Comparison of ENCODE assay signal across 9 cellular contexts in the genomic region with DNA sequence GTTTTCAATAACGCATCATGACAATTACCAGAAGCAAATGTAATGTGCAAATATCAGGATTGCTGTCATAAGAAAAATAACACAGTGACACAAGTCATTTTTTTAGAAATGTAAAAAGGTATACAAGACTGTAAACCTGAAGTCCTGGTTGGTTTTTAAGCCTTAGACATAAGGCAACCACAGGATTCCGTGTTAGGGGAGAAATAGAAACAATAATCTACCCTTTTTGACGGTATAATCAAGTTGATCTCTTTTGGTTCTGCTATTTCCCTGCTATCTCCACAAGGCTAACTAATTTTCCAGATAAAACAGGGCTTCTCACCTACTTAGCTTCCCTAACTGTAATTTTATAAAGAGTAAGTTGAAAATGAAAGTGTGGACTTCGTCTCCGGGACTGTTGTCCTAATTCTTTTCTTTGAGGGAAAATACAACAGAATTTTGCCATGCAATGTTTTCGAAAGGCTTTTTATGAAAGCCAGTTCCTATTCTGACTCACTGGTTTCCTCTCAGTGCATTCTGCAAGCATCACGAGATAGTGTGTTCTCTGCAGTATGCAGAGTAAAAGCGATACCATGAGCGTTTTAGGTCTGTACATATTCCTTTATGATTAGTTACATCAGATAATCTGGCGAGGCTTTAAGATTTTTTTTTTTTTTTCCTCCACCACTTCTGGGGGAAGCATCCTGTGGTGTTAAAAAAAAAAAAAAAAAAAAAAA. TPM values are rescaled to one million over a fixed set of nuclear protein-coding genes. Genes with fewer than 3 reads are reported as not detected.
DNase-seq lines count a peak whose midpoint lies in the region; ATAC-seq lines count a peak whose summit lies in the region.
"Had no signal": no experiment of that assay in that cellular context is flagged by ENCODE, and none has a peak within 500 bp of the region (broad histone marks: within the 10 kb centered on the region; RNA-seq: fewer than 3 reads in every experiment).

No MANE protein-coding gene starts in this region.

- peak overlapping the region; percentile 59 for H3K4me3 ChIP-seq in skeletal muscle satellite cell (ENCODE audit: low read length)

- peak overlapping the region; percentile 38 for H3K9ac ChIP-seq in skeletal muscle satellite cell (ENCODE audit: low read depth, low read length)

- peak; percentile 53 to 86 for ATAC-seq in activated CD4-positive, CD25-positive, alpha-beta regulatory T cell treated with anti-CD3 and anti-CD28 coated beads, Interleukin-2, amount 50 U/mL, for 24 hours
- ATAC-seq in HG03025 (IDR thresholded peaks at IDR 0.05; ENCODE audit: low FRiP score, unreplicated experiment) (peak; percentile 64), HG03135 (IDR thresholded peaks at IDR 0.05; ENCODE audit: unreplicated experiment) (no peak)

- H3K9me3 Mint-ChIP-seq in activated CD4-positive, alpha-beta memory T cell treated with anti-CD3 and anti-CD28 coated beads for 36 hours, result no peaks in the 10 kb centered on the region

- intact Hi-C loops in activated CD4-positive, alpha-beta memory T cell treated with anti-CD3 and anti-CD28 coated beads for 36 hours (cut with micrococcal nuclease), result no loop called here

- H3K4me1 Mint-ChIP-seq in activated CD4-positive, alpha-beta memory T cell treated with anti-CD3 and anti-CD28 coated beads for 36 hours (ENCODE audit: low read depth), result peaks cover 14% of the 10 kb centered on the region

- H3K27ac Mint-ChIP-seq in activated CD4-positive, alpha-beta memory T cell treated with anti-CD3 and anti-CD28 coated beads for 36 hours, result no peak overlapping the region

- peaks cover 43% of the 10 kb centered on the region for H3K27me3 ChIP-seq in skeletal muscle satellite cell (ENCODE audit: control insufficient read depth, insufficient read depth, low read length)

- DNase-seq in activated CD4-positive, CD25-positive, alpha-beta regulatory T cell treated with anti-CD3 and anti-CD28 coated beads, Interleukin-2, amount 50 U/mL, for 72 hours, result no peak
- DNase-seq in activated CD4-positive, alpha-beta memory T cell treated with anti-CD3 and anti-CD28 coated beads for 36 hours, result no peak
- DNase-seq in SKM-1 treated with dmso at 0.1 percent for 144 hours (lab: John Stamatoyannopoulos, UW; ENCODE audit: unreplicated experiment) (no peak), HuH-7.5 (ENCODE audit: low spot score) (no peak)
- DNase-seq: NCI-H524 treated with DMSO at 0.1 percent for 48 hours had no signal

- H3K36me3 Mint-ChIP-seq in activated CD4-positive, alpha-beta memory T cell treated with anti-CD3 and anti-CD28 coated beads for 36 hours, result no peaks in the 10 kb centered on the region

- H3K4me1 ChIP-seq in skeletal muscle satellite cell (ENCODE audit: control insufficient read depth, insufficient read depth, low read length), result no peaks in the 10 kb centered on the region

- H3K4me2 ChIP-seq in skeletal muscle satellite cell (ENCODE audit: low read length), result peak overlapping the region; percentile 78

- peak overlapping the region; percentile 29 for H3K4me3 Mint-ChIP-seq in activated CD4-positive, alpha-beta memory T cell treated with anti-CD3 and anti-CD28 coated beads for 36 hours

- H3K9me3 ChIP-seq in skeletal muscle satellite cell (replicated peaks; ENCODE audit: low read length), result no peaks in the 10 kb centered on the region

- H3K36me3 ChIP-seq in skeletal muscle satellite cell (ENCODE audit: insufficient read depth, low read length), result no peaks in the 10 kb centered on the region

- POLR2A ChIA-PET in activated CD4-positive, alpha-beta memory T cell treated with anti-CD3 and anti-CD28 coated beads for 36 hours (lab: Charles Lee), result no interaction called here

- peaks cover 11% of the 10 kb centered on the region for H3K27me3 Mint-ChIP-seq in activated CD4-positive, alpha-beta memory T cell treated with anti-CD3 and anti-CD28 coated beads for 36 hours

- CTCF ChIA-PET in activated CD4-positive, alpha-beta memory T cell treated with anti-CD3 and anti-CD28 coated beads for 36 hours (lab: Charles Lee), result no interaction called here

RNA-seq across cellular contexts. Expression of a gene that starts 10.6 kb away (rescaled TPM):
- not detected for total RNA-seq in activated CD4-positive, alpha-beta memory T cell treated with anti-CD3 and anti-CD28 coated beads for 36 hours
- not detected in 2 replicates for total RNA-seq in skeletal muscle satellite cell (2012; rRNA removed)

RNA-seq across cellular contexts. Expression of a gene that starts 49.2 kb away (rescaled TPM):
- not detected for total RNA-seq in activated CD4-positive, alpha-beta memory T cell treated with anti-CD3 and anti-CD28 coated beads for 36 hours
- total RNA-seq in skeletal muscle satellite cell (2012; rRNA removed), result not detected in 2 replicates
